8 cellular contexts compared by ENCODE assay signal in genomic region chr6:28658475-28659249, GRCh38.
DNase-seq lines count a peak whose midpoint lies in the region; ATAC-seq and TF ChIP-seq lines count a peak whose summit lies in the region.

No MANE protein-coding gene starts in this region.

- TF ChIP-seq CTCF in coronary artery (IDR thresholded peaks at IDR 0.05) (no peak), neural progenitor cell (IDR thresholded peaks at IDR 0.05) (no peak)

- peak overlapping the region; percentile 98 for H3K4me3 Mint-ChIP-seq in neural progenitor cell

- no peaks in the 10 kb centered on the region for H3K36me3 ChIP-seq in neural progenitor cell

- H3K4me1 ChIP-seq in neural progenitor cell: peaks cover 3% of the 10 kb centered on the region

- no peaks in the 10 kb centered on the region for H4K20me1 ChIP-seq in neural progenitor cell (ENCODE audit: low read depth)

- peaks cover 7% of the 10 kb centered on the region for H3K9me3 Mint-ChIP-seq in neural progenitor cell

- H3K4me2 ChIP-seq in neural progenitor cell: peak overlapping the region; percentile 91

- H3K4me1 Mint-ChIP-seq in neural progenitor cell: peaks cover 23% of the 10 kb centered on the region

- ATAC-seq in GM18498 (IDR thresholded peaks at IDR 0.05; ENCODE audit: unreplicated experiment): peak; percentile 8

- peaks cover 22% of the 10 kb centered on the region for H3K27me3 ChIP-seq in neural progenitor cell

- peaks cover 12% of the 10 kb centered on the region for H3F3A ChIP-seq in neural progenitor cell (ENCODE audit: low read depth)

- H3K79me2 ChIP-seq in neural progenitor cell (ENCODE audit: low read depth): no peaks in the 10 kb centered on the region

- peaks cover 25% of the 10 kb centered on the region for H3K27me3 Mint-ChIP-seq in neural progenitor cell (ENCODE audit: insufficient read depth, low read depth)

- peak overlapping the region; percentile 98 for H3K27ac Mint-ChIP-seq in neural progenitor cell

- peak overlapping the region; percentile 43 for H3K9ac ChIP-seq in neural progenitor cell

- H3K9me3 ChIP-seq in neural progenitor cell (ENCODE audit: low read depth): no peaks in the 10 kb centered on the region

- H3K27ac ChIP-seq in coronary artery (no peak overlapping the region), neural progenitor cell (no peak overlapping the region)

- peak; percentile 45 for DNase-seq in NCI-H748 treated with DMSO at 0.1 percent for 48 hours (lab: John Stamatoyannopoulos, UW)
- DNase-seq in coronary artery (ENCODE audit: low spot score): no peak
- peak; percentile 31 for DNase-seq in neural progenitor cell (ENCODE audit: low spot score)
- DNase-seq in DMS153 treated with DMSO at 0.1 percent for 48 hours (lab: John Stamatoyannopoulos, UW; ENCODE audit: unreplicated experiment): no peak
- DNase-seq in T1000 (lab: John Stamatoyannopoulos, UW): no peak
- no peak for DNase-seq in hepatic stellate cell (ENCODE audit: low spot score)
- DNase-seq in activated CD4-positive, alpha-beta T cell treated with anti-CD3 and anti-CD28 coated beads, Interleukin-2, amount 50 U/mL, for 48 hours: no peak

- peak overlapping the region; percentile 60 for H3K4me3 ChIP-seq in coronary artery
- H3K4me3 ChIP-seq in neural progenitor cell: peak overlapping the region; percentile 93

- H3K36me3 Mint-ChIP-seq in neural progenitor cell: peaks cover 6% of the 10 kb centered on the region

- H2AFZ ChIP-seq in neural progenitor cell (replicated peaks): peak overlapping the region; percentile 98

Comparison
In these comparisons a context has a peak if more than half of its experiments do, and no peak if none do; other contexts are left out.
1. DNase-seq: peak in NCI-H748 treated with DMSO at 0.1 percent for 48 hours (single experiment) and neural progenitor cell (single experiment); none in coronary artery (single experiment), DMS153 treated with DMSO at 0.1 percent for 48 hours (single experiment), T1000 (single experiment), hepatic stellate cell (single experiment) and activated CD4-positive, alpha-beta T cell treated with anti-CD3 and anti-CD28 coated beads, Interleukin-2, amount 50 U/mL, for 48 hours (0 of 2).